Comparison of ENCODE assay signal across 12 cellular contexts in genomic region chr19:55112781-55113569, GRCh38. TPM values are rescaled to one million over a fixed set of nuclear protein-coding genes. Genes with fewer than 3 reads are reported as not detected.
DNase-seq lines count a peak whose midpoint lies in the region; ATAC-seq, FAIRE-seq and TF ChIP-seq lines count a peak whose summit lies in the region.
"Had no signal": no experiment of that assay in that cellular context is flagged by ENCODE, and none has a peak within 500 bp of the region (broad histone marks: within the 10 kb centered on the region; RNA-seq: fewer than 3 reads in every experiment).

No MANE protein-coding gene starts in this region.

- H3K9me3 Mint-ChIP-seq in astrocyte (ENCODE audit: unreplicated experiment): no peaks in the 10 kb centered on the region

- H3K27me3 ChIP-seq in astrocyte (ENCODE audit: insufficient read depth, low read length) (no peaks in the 10 kb centered on the region), keratinocyte (ENCODE audit: control insufficient read depth, extremely low read depth, insufficient read depth, low read length) (no peaks in the 10 kb centered on the region), smooth muscle cell (ENCODE audit: low read depth) (no peaks in the 10 kb centered on the region)

- no peak for DNase-seq in GM13977 (ENCODE audit: low spot score)
- DNase-seq in astrocyte (ENCODE audit: low read depth): no peak
- no peak for DNase-seq in keratinocyte (ENCODE audit: low read depth, low spot score)
- no peak for DNase-seq in smooth muscle cell (lab: John Stamatoyannopoulos, UW; ENCODE audit: unreplicated experiment)
- no peak for DNase-seq in stimulated activated naive CD8-positive, alpha-beta T cell treated with anti-CD3 and anti-CD28 coated beads, Interleukin-15, Interleukin-2, amounts not matched to agents 100 U/mL and 50 U/mL, for 24 hours
- no peak for DNase-seq in AG08395 (ENCODE audit: low spot score)
- DNase-seq: effector CD4-positive, alpha-beta T cell had no signal

- in situ Hi-C loops in GM13977 (cut with MboI; ENCODE audit: low pct_unique_long_range_greater_than_20kb, low sequenced_read_pairs, unreplicated experiment): loop anchor here (25.0 kb wide), 1 partner anchor 651 kb away; the partner anchor contains the start of genes CDC42EP5 and LENG9

- ATAC-seq in HG03159 (IDR thresholded peaks at IDR 0.05; ENCODE audit: unreplicated experiment): no peak
- no peak for ATAC-seq in stimulated activated naive CD8-positive, alpha-beta T cell treated with anti-CD3 and anti-CD28 coated beads, Interleukin-15, Interleukin-2, amounts not matched to agents 100 U/mL and 50 U/mL, for 24 hours
- no peak for ATAC-seq in esophagus mucosa

- H4K20me1 ChIP-seq in astrocyte (ENCODE audit: insufficient read depth, low read length) (peaks cover 82% of the 10 kb centered on the region), keratinocyte (ENCODE audit: control insufficient read depth, extremely low read depth, insufficient read depth, low read length) (peaks cover 9% of the 10 kb centered on the region), smooth muscle cell (ENCODE audit: low read depth) (peaks cover 88% of the 10 kb centered on the region)

- no peaks in the 10 kb centered on the region for H3K9me3 ChIP-seq in astrocyte (ENCODE audit: insufficient read depth, low read depth, low read length)
- H3K9me3 ChIP-seq in keratinocyte (ENCODE audit: control insufficient read depth, low read depth, low read length): no peaks in the 10 kb centered on the region
- no peaks in the 10 kb centered on the region for H3K9me3 ChIP-seq in smooth muscle cell (replicated peaks; ENCODE audit: low read depth)
- H3K9me3 ChIP-seq: HAP-1 had no signal

- no peaks in the 10 kb centered on the region for H3K36me3 Mint-ChIP-seq in astrocyte (ENCODE audit: low read depth, unreplicated experiment)

- TF ChIP-seq CTCF in GM13977 (IDR thresholded peaks at IDR 0.05; ENCODE audit: extremely low read depth, insufficient read depth, missing control alignments): peak; percentile 44
- TF ChIP-seq CTCF in astrocyte (IDR thresholded peaks at IDR 0.05; ENCODE audit: insufficient read depth, low read depth, low read length): no peak
- TF ChIP-seq CTCF in keratinocyte (optimal IDR thresholded peaks at IDR 0.05 in 1 of 3, IDR thresholded peaks at IDR 0.05 in 1 of 3, conservative IDR thresholded peaks at IDR 0.05 in 1 of 3; ENCODE audit: extremely low read depth in 1 of 3, insufficient read depth in 2 of 3, low read length in 3 of 3): no peak
- TF ChIP-seq CTCF in smooth muscle cell (IDR thresholded peaks at IDR 0.05; ENCODE audit: borderline replicate concordance, insufficient read depth, poor library complexity, severe bottlenecking): no peak

- H3K27me3 Mint-ChIP-seq in astrocyte (ENCODE audit: low read depth, unreplicated experiment): no peaks in the 10 kb centered on the region

- H3K4me2 ChIP-seq in astrocyte (ENCODE audit: low read length): peak overlapping the region; percentile 64
- H3K4me2 ChIP-seq in keratinocyte (ENCODE audit: control insufficient read depth, extremely low read depth, insufficient read depth, low read depth, low read length): no peak overlapping the region
- H3K4me2 ChIP-seq in smooth muscle cell: no peak overlapping the region
- H3K4me2 ChIP-seq: KMS-11 had no signal

- H3K4me1 ChIP-seq in astrocyte (ENCODE audit: insufficient read depth, low read length) (peaks cover 32% of the 10 kb centered on the region), keratinocyte (ENCODE audit: control insufficient read depth, extremely low read depth, insufficient read depth, low read length) (peaks cover 7% of the 10 kb centered on the region), smooth muscle cell (ENCODE audit: low read depth) (peaks cover 7% of the 10 kb centered on the region)

- no peaks in the 10 kb centered on the region for H3F3A ChIP-seq in smooth muscle cell (ENCODE audit: low read depth)

- H3K4me3 Mint-ChIP-seq in astrocyte (ENCODE audit: unreplicated experiment): no peak overlapping the region

- no peaks in the 10 kb centered on the region for H3K9me1 ChIP-seq in keratinocyte (ENCODE audit: control insufficient read depth, extremely low read depth, insufficient read depth, low read length)

- H3K79me2 ChIP-seq in astrocyte (ENCODE audit: insufficient read depth, low read length) (peaks cover 82% of the 10 kb centered on the region), keratinocyte (ENCODE audit: control insufficient read depth, insufficient read depth, low read length) (peaks cover 68% of the 10 kb centered on the region), smooth muscle cell (ENCODE audit: low read depth) (peaks cover 53% of the 10 kb centered on the region)

- peak overlapping the region; percentile 92 for H3K27ac Mint-ChIP-seq in astrocyte (ENCODE audit: unreplicated experiment)

- H3K36me3 ChIP-seq in astrocyte (ENCODE audit: insufficient read depth, low read length): no peaks in the 10 kb centered on the region
- peaks cover 11 to 15% of the 10 kb centered on the region in 2 experiments for H3K36me3 ChIP-seq in keratinocyte (ENCODE audit: control insufficient read depth in 2 of 2, extremely low read depth in 1 of 2, insufficient read depth in 2 of 2, low read length in 2 of 2)
- no peaks in the 10 kb centered on the region for H3K36me3 ChIP-seq in smooth muscle cell (ENCODE audit: low read depth)
- H3K36me3 ChIP-seq: HAP-1 had no signal

- H2AFZ ChIP-seq in astrocyte (ENCODE audit: low read depth, low read length) (no peak overlapping the region), keratinocyte (ENCODE audit: control insufficient read depth, low read length) (no peak overlapping the region), smooth muscle cell (ENCODE audit: low read depth) (no peak overlapping the region)

- H3K4me1 Mint-ChIP-seq in astrocyte (ENCODE audit: low read depth, unreplicated experiment): peaks cover 12% of the 10 kb centered on the region

- FAIRE-seq in astrocyte (lab: Jason Lieb, UNC) (no peak), keratinocyte (lab: Jason Lieb, UNC) (no peak)

- WGBS in smooth muscle cell (ENCODE audit: low lambda C conversion rate): 92% methylated on average over 23 of the region's 23 CpGs

- H3K4me3 ChIP-seq in astrocyte (ENCODE audit: insufficient read depth, low read depth, low read length) (no peak overlapping the region), keratinocyte (ENCODE audit: control insufficient read depth in 2 of 3, extremely low read depth in 1 of 3, insufficient read depth in 2 of 3, low read depth in 1 of 3, low read length in 3 of 3) (no peak overlapping the region), smooth muscle cell (no peak overlapping the region)
- H3K4me3 ChIP-seq: HAP-1 had no signal

- dilution Hi-C loops in keratinocyte (cut with MboI; ENCODE audit: extremely low pct_ligation_motif_present, low sequenced_read_pairs): no loop called here

- H3K27ac ChIP-seq in astrocyte (ENCODE audit: low read depth, low read length) (peak overlapping the region; percentile 85), keratinocyte (ENCODE audit: control insufficient read depth, insufficient read depth, low read length) (peak overlapping the region; percentile 8), smooth muscle cell (ENCODE audit: low read depth) (peak overlapping the region; percentile 66)
- H3K27ac ChIP-seq: KMS-11 had no signal

- H3K9ac ChIP-seq in astrocyte (ENCODE audit: low read length) (peak overlapping the region; percentile 81), keratinocyte (ENCODE audit: control insufficient read depth, extremely low read depth, insufficient read depth, low read length) (no peak overlapping the region), smooth muscle cell (ENCODE audit: low read depth) (peak overlapping the region; percentile 73)
- H3K9ac ChIP-seq: KMS-11 had no signal

RNA-seq across cellular contexts. Expression of gene PPP1R12C, which starts 4.5 kb away (rescaled TPM):
- total RNA-seq in astrocyte (79.7 and 86.2 TPM in 2 replicates), smooth muscle cell (16.8 and 30.5 TPM in 2 replicates), esophagus mucosa (33.3 TPM)
- polyA plus RNA-seq in keratinocyte (22.9 to 41.2 TPM (median 24.7 TPM) in 3 replicates), smooth muscle cell (26.1 and 32.1 TPM in 2 replicates)
- 15.7 TPM for polyA plus RNA-seq in keratinocyte (2011; ENCODE audit: low read depth)
- 7.6 and 16.9 TPM in 2 replicates for polyA plus RNA-seq in keratinocyte (2011; cell fraction: cytosol; rRNA removed)
- 83.9 and 118 TPM in 2 replicates for polyA plus RNA-seq in keratinocyte (2011; cell fraction: nucleus; rRNA removed)
- 26.9 and 37.2 TPM in 2 replicates for polyA plus RNA-seq in keratinocyte (2012; ENCODE audit: low replicate concordance)
- polyA minus RNA-seq in keratinocyte: 11.8 to 24.6 TPM (median 18.4 TPM) in 3 replicates
- polyA minus RNA-seq in keratinocyte (2011; cell fraction: cytosol; rRNA and poly(A)+ RNA removed): 23.6 TPM
- 25.2 and 35.6 TPM in 2 replicates for polyA minus RNA-seq in keratinocyte (2011; cell fraction: nucleus; rRNA and poly(A)+ RNA removed)

RNA-seq across cellular contexts. Expression of gene TNNT1, which starts 36.0 kb away (rescaled TPM):
- total RNA-seq in astrocyte (7.1 and 8.3 TPM in 2 replicates), smooth muscle cell (24.9 and 27.1 TPM in 2 replicates), esophagus mucosa (9.4 TPM)
- polyA plus RNA-seq in keratinocyte (89.7 to 113 TPM (median 99.6 TPM) in 3 replicates), smooth muscle cell (24.5 and 54.0 TPM in 2 replicates)
- 90.8 TPM for polyA plus RNA-seq in keratinocyte (2011; ENCODE audit: low read depth)
- polyA plus RNA-seq in keratinocyte (2011; cell fraction: cytosol; rRNA removed): 41.8 and 116 TPM in 2 replicates
- 30.1 and 31.3 TPM in 2 replicates for polyA plus RNA-seq in keratinocyte (2011; cell fraction: nucleus; rRNA removed)
- polyA plus RNA-seq in keratinocyte (2012; ENCODE audit: low replicate concordance): 54.4 and 187 TPM in 2 replicates
- 16.9 to 25.5 TPM (median 21.0 TPM) in 3 replicates for polyA minus RNA-seq in keratinocyte
- 68.9 TPM for polyA minus RNA-seq in keratinocyte (2011; cell fraction: cytosol; rRNA and poly(A)+ RNA removed)
- 5.9 and 6.5 TPM in 2 replicates for polyA minus RNA-seq in keratinocyte (2011; cell fraction: nucleus; rRNA and poly(A)+ RNA removed)

RNA-seq across cellular contexts. Expression of gene EPS8L1, which starts 37.3 kb away (rescaled TPM):
- total RNA-seq in astrocyte (7.6 and 9.2 TPM in 2 replicates), smooth muscle cell (21.4 and 32.9 TPM in 2 replicates), esophagus mucosa (199 TPM)
- polyA plus RNA-seq in keratinocyte (20.1 to 37.3 TPM (median 26.0 TPM) in 3 replicates), smooth muscle cell (16.8 and 32.6 TPM in 2 replicates)
- polyA plus RNA-seq in keratinocyte (2011; ENCODE audit: low read depth): 273 TPM
- 16.9 and 29.1 TPM in 2 replicates for polyA plus RNA-seq in keratinocyte (2011; cell fraction: cytosol; rRNA removed)
- polyA plus RNA-seq in keratinocyte (2011; cell fraction: nucleus; rRNA removed): 128 and 147 TPM in 2 replicates
- 33.8 and 363 TPM in 2 replicates for polyA plus RNA-seq in keratinocyte (2012; ENCODE audit: low replicate concordance)
- polyA minus RNA-seq in keratinocyte: 23.5 to 49.5 TPM (median 38.9 TPM) in 3 replicates
- polyA minus RNA-seq in keratinocyte (2011; cell fraction: cytosol; rRNA and poly(A)+ RNA removed): 27.6 TPM
- polyA minus RNA-seq in keratinocyte (2011; cell fraction: nucleus; rRNA and poly(A)+ RNA removed): 25.4 and 32.1 TPM in 2 replicates

RNA-seq across cellular contexts. Expression of gene TNNI3, which starts 44.6 kb away (rescaled TPM):
- total RNA-seq in astrocyte (not detected in 2 replicates), smooth muscle cell (not detected in 2 replicates), esophagus mucosa (not detected)
- polyA plus RNA-seq in keratinocyte (2.2 to 4.1 TPM (median 3.3 TPM) in 3 replicates), smooth muscle cell (1.8 and 3.0 TPM in 2 replicates)
- polyA plus RNA-seq in keratinocyte (2011; ENCODE audit: low read depth): 2.1 TPM
- polyA plus RNA-seq in keratinocyte (2011; cell fraction: cytosol; rRNA removed): 0.78 and 2.9 TPM in 2 replicates
- 3.8 and 4.7 TPM in 2 replicates for polyA plus RNA-seq in keratinocyte (2011; cell fraction: nucleus; rRNA removed)
- 1.7 and 3.9 TPM in 2 replicates for polyA plus RNA-seq in keratinocyte (2012; ENCODE audit: low replicate concordance)
- 0.49 to 1.2 TPM in 2 of 3 replicates, not detected in the other for polyA minus RNA-seq in keratinocyte
- polyA minus RNA-seq in keratinocyte (2011; cell fraction: cytosol; rRNA and poly(A)+ RNA removed): not detected
- polyA minus RNA-seq in keratinocyte (2011; cell fraction: nucleus; rRNA and poly(A)+ RNA removed): not detected in 2 replicates
- total RNA-seq: omental fat pad had no signal

RNA-seq across cellular contexts. Expression of gene RDH13, which starts 50.0 kb away (rescaled TPM):
- total RNA-seq in astrocyte (18.8 and 22.6 TPM in 2 replicates), smooth muscle cell (7.8 and 13.5 TPM in 2 replicates), esophagus mucosa (33.7 TPM)
- polyA plus RNA-seq in keratinocyte (10.6 to 16.3 TPM (median 11.9 TPM) in 3 replicates), smooth muscle cell (9.1 and 21.4 TPM in 2 replicates)
- 24.6 TPM for polyA plus RNA-seq in keratinocyte (2011; ENCODE audit: low read depth)
- polyA plus RNA-seq in keratinocyte (2011; cell fraction: cytosol; rRNA removed): 9.4 and 10.7 TPM in 2 replicates
- polyA plus RNA-seq in keratinocyte (2011; cell fraction: nucleus; rRNA removed): 28.4 and 30.3 TPM in 2 replicates
- 10.6 and 59.3 TPM in 2 replicates for polyA plus RNA-seq in keratinocyte (2012; ENCODE audit: low replicate concordance)
- polyA minus RNA-seq in keratinocyte: 13.5 to 28.4 TPM (median 17.9 TPM) in 3 replicates
- 12.1 TPM for polyA minus RNA-seq in keratinocyte (2011; cell fraction: cytosol; rRNA and poly(A)+ RNA removed)
- 20.5 and 21.5 TPM in 2 replicates for polyA minus RNA-seq in keratinocyte (2011; cell fraction: nucleus; rRNA and poly(A)+ RNA removed)

Comparison
In these comparisons a context has a peak if more than half of its experiments do, and no peak if none do; other contexts are left out.
1. H3K27ac ChIP-seq: peak in every context shown above with its lines; median percentile 85 in astrocyte; 66 in smooth muscle cell; 8 in keratinocyte.